18 cellular contexts compared by ENCODE assay signal in the genomic region with DNA sequence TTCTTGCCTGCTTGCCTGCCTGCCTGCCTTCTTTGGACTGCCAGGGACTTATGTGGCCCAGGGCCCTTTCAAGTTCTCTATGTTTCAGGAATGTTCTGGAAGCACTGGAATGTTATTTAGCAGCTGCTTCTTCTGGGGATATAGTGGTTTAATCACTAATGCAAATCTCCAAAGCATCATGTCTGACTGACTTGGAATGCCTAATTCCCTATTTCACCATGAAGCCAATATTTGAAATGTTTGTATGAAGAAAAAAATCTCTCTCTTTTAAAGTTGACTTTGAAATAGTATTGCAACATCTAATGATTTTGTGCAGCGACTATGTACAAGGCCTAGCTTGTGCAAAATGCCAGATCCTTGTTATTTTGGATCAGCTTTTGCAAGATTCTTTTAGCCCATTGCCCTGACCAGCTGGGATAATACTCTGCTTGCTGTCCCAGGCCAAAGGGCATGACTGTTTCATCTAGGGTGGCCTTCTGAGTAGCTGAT.
DNase-seq lines count a peak whose midpoint lies in the region; ATAC-seq and TF ChIP-seq lines count a peak whose summit lies in the region.
"Had no signal": no experiment of that assay in that cellular context is flagged by ENCODE, and none has a peak within 500 bp of the region (broad histone marks: within the 10 kb centered on the region; RNA-seq: fewer than 3 reads in every experiment).

No MANE protein-coding gene starts in this region.

- no peak overlapping the region for H3K4me3 ChIP-seq in body of pancreas
- H3K4me3 ChIP-seq: colonic mucosa had no signal

- no peaks in the 10 kb centered on the region for H3K4me1 ChIP-seq in body of pancreas
- H3K4me1 ChIP-seq: colonic mucosa had no signal

- TF ChIP-seq CTCF in body of pancreas (IDR thresholded peaks at IDR 0.05), result no peak

- intact Hi-C loops in body of pancreas (cut with DNase I) (no loop called here), left ventricle myocardium superior (cut with micrococcal nuclease) (no loop called here)

- no peak overlapping the region for H3K27ac ChIP-seq in body of pancreas
- H3K27ac ChIP-seq: colonic mucosa had no signal

- H3K36me3 ChIP-seq in body of pancreas (replicated peaks in 1 of 2; ENCODE audit: insufficient read depth in 1 of 2, low read depth in 2 of 2), result no peaks in the 10 kb centered on the region
- H3K36me3 ChIP-seq: colonic mucosa had no signal

- no peaks in the 10 kb centered on the region for H3K9me3 ChIP-seq in body of pancreas
- H3K9me3 ChIP-seq: colonic mucosa had no signal

- DNase-seq in AG08395 (ENCODE audit: low spot score), result peak; percentile 15
- DNase-seq in body of pancreas, result peak in 1 of 4 donors; percentile 13
- no peak for DNase-seq in left ventricle myocardium superior
- DNase-seq in renal cortical epithelial cell (ENCODE audit: low read depth), result peak; percentile 8
- DNase-seq in stimulated activated CD4-positive, alpha-beta T cell treated with anti-CD3 and anti-CD28 coated beads, Interleukin-4, amount 100 ng/mL, for 24 hours, result no peak
- no peak for DNase-seq in NCI-H128 (lab: John Stamatoyannopoulos, UW; ENCODE audit: unreplicated experiment)
- DNase-seq: activated CD8-positive, alpha-beta memory T cell treated with anti-CD3 and anti-CD28 coated beads, Interleukin-2, amount 10 ng/mL, durations not matched to agents 7 days and 5 days; activated effector memory CD4-positive, alpha-beta T cell treated with Interleukin-2 at 50 U/mL for 16 hours; CD4-positive, CD25-positive, alpha-beta regulatory T cell; colonic mucosa; DMS53; H7; Karpas-422; NCI-H1092 treated with DMSO at 0.1 percent for 48 hours; NCI-H69; T1000 had no signal

- WGBS in body of pancreas, 2 donors, result 43 to 50% methylated on average over 1 of the region's 1 CpG

- peak; percentile 53 for ATAC-seq in body of pancreas
- ATAC-seq in left ventricle myocardium superior, result peak; percentile 86
- no peak for ATAC-seq in HG03565 (IDR thresholded peaks at IDR 0.05; ENCODE audit: unreplicated experiment)
- no peak for ATAC-seq in GM18511 (IDR thresholded peaks at IDR 0.05; ENCODE audit: unreplicated experiment)
- ATAC-seq: activated CD8-positive, alpha-beta memory T cell treated with anti-CD3 and anti-CD28 coated beads, Interleukin-2, amount 10 ng/mL, durations not matched to agents 7 days and 5 days had no signal

- no peaks in the 10 kb centered on the region for H3K27me3 ChIP-seq in body of pancreas
- H3K27me3 ChIP-seq: colonic mucosa had no signal

- no peak for TF ChIP-seq POLR2A in body of pancreas (IDR thresholded peaks at IDR 0.05)

Comparison
In these comparisons a context has a peak if more than half of its experiments do, and no peak if none do; other contexts are left out.
1. DNase-seq: peak in AG08395 (single experiment) and renal cortical epithelial cell (single experiment); none in left ventricle myocardium superior (single experiment), stimulated activated CD4-positive, alpha-beta T cell treated with anti-CD3 and anti-CD28 coated beads, Interleukin-4, amount 100 ng/mL, for 24 hours (single experiment) and NCI-H128 (single experiment).
2. ATAC-seq: peak in body of pancreas (single experiment) and left ventricle myocardium superior (single experiment); none in HG03565 (single experiment) and GM18511 (single experiment).